ENCODE assay signal across 8 cellular contexts in genomic region chr5:53481354-53481886, GRCh38.
DNase-seq lines count a peak whose midpoint lies in the region; TF ChIP-seq lines count a peak whose summit lies in the region.

No MANE protein-coding gene starts in this region.

- POLR2A ChIA-PET in RWPE1 (lab: Yijun Ruan, JAX; ENCODE audit: low non-redundant PET), result interaction anchor here (0.7 to 0.8 kb wide), 2 partner anchors 53 to 753 kb away, joined by 5 to 10 read pairs; no protein-coding TSS in a partner anchor

- no peaks in the 10 kb centered on the region for H3K36me3 ChIP-seq in WERI-Rb-1

- no peaks in the 10 kb centered on the region for H3K9me3 ChIP-seq in WERI-Rb-1 (ENCODE audit: severe bottlenecking)

- H3K27ac ChIP-seq in RWPE1, result peak overlapping the region; percentile 85
- H3K27ac ChIP-seq in WERI-Rb-1, result no peak overlapping the region

- CTCF ChIA-PET in RWPE1 (lab: Yijun Ruan, JAX), result interaction anchor here (0.6 to 0.7 kb wide), 5 partner anchors 170 to 1544 kb away, joined by 4 to 7 read pairs (median 5); no protein-coding TSS in a partner anchor

- peaks cover 37% of the 10 kb centered on the region for H3K27me3 ChIP-seq in WERI-Rb-1 (ENCODE audit: insufficient read depth, low read depth, severe bottlenecking)

- TF ChIP-seq CTCF in GM12864 (IDR thresholded peaks at IDR 0.05; ENCODE audit: low read depth, low read length, missing control alignments), result no peak
- no peak for TF ChIP-seq CTCF in RWPE1 (conservative IDR thresholded peaks at IDR 0.05; ENCODE audit: low read depth)
- TF ChIP-seq CTCF in fibroblast of pulmonary artery (IDR thresholded peaks at IDR 0.05; ENCODE audit: low read length, missing control alignments), result no peak
- TF ChIP-seq CTCF in retinal pigment epithelial cell (conservative IDR thresholded peaks at IDR 0.05; ENCODE audit: low read depth, low read length), result no peak
- TF ChIP-seq CTCF in WERI-Rb-1 (IDR thresholded peaks at IDR 0.05; ENCODE audit: low read depth, low read length), result no peak

- peak overlapping the region; percentile 35 for H3K4me3 ChIP-seq in GM12864 (ENCODE audit: low read depth, low read length)
- peak overlapping the region; percentile 80 for H3K4me3 ChIP-seq in fibroblast of pulmonary artery (replicated peaks; ENCODE audit: low read depth, low read length)
- peak overlapping the region; percentile 56 for H3K4me3 ChIP-seq in retinal pigment epithelial cell (ENCODE audit: low read length)
- H3K4me3 ChIP-seq in WERI-Rb-1 (ENCODE audit: low read depth, low read length), result no peak overlapping the region

- DNase-seq in GM12864 (ENCODE audit: low read depth) (no peak), RWPE1 (ENCODE audit: low spot score) (no peak), fibroblast of pulmonary artery (ENCODE audit: low read depth) (peak; percentile 30), retinal pigment epithelial cell (ENCODE audit: low read depth) (no peak), HCEC 1CT (no peak), nucleus accumbens (lab: John Stamatoyannopoulos, UW) (no peak), SW480 (ENCODE audit: low spot score) (no peak), WERI-Rb-1 (no peak)
